In genomic region chr1:34663031-34663430, GRCh38 we compare ENCODE assay signal across 29 cellular contexts.
"Had no signal": no experiment of that assay in that cellular context is flagged by ENCODE, and none has a peak within 500 bp of the region (broad histone marks: within the 10 kb centered on the region; RNA-seq: fewer than 3 reads in every experiment).

No MANE protein-coding gene starts in this region.

- H3K36me3 ChIP-seq: breast epithelium, ovary, sigmoid colon, stomach, thyroid gland, upper lobe of left lung, vagina had no signal

- H3K36me3 Mint-ChIP-seq: activated naive CD4-positive, alpha-beta T cell treated with anti-CD3 and anti-CD28 coated beads, Interleukin-2, amount 50 U/mL, for 72 hours; stimulated activated naive B cell treated with anti-CD40 and anti-IgM and Interleukin-4, amounts not matched to agents 10 μg/mL and 1 μg/mL and 100 μg/mL, for 72 hours had no signal

- DNase-seq: activated CD4-positive, alpha-beta T cell treated with anti-CD3 and anti-CD28 coated beads for 36 hours; activated CD4-positive, CD25-positive, alpha-beta regulatory T cell; activated naive CD4-positive, alpha-beta T cell; activated T-cell treated with anti-CD3 and anti-CD28 coated beads for 4 hours; activated T-cell treated with anti-CD3 and anti-CD28 coated beads, Interleukin-2, amount 50 U/mL, for 72 hours; dermis blood vessel endothelial cell; effector CD8-positive, alpha-beta T cell; left cardiac atrium; mammary epithelial cell; ovary; sigmoid colon; stimulated activated CD4-positive, alpha-beta T cell treated with anti-CD3 and anti-CD28 coated beads, Interleukin-1b, Interleukin-23, amount 100 ng/mL, for 48 hours; stimulated activated naive B cell treated with anti-CD40 and anti-IgM and Interleukin-4, amounts not matched to agents 10 μg/mL and 1 μg/mL and 100 μg/mL, for 72 hours; stomach; T-helper 17 cell; T1000; thyroid gland; upper lobe of left lung had no signal

- H3K27ac ChIP-seq: breast epithelium, epithelial cell of prostate, ovary, sigmoid colon, stomach, thyroid gland, upper lobe of left lung, vagina had no signal

- ATAC-seq: activated CD4-positive, alpha-beta T cell treated with anti-CD3 and anti-CD28 coated beads for 36 hours; activated naive CD4-positive, alpha-beta T cell treated with anti-CD3 and anti-CD28 coated beads, Interleukin-2, amount 50 U/mL, for 72 hours; activated T-cell treated with anti-CD3 and anti-CD28 coated beads, Interleukin-2, amount 50 U/mL, for 72 hours; stimulated activated naive B cell treated with anti-CD40 and anti-IgM and Interleukin-4, amounts not matched to agents 10 μg/mL and 1 μg/mL and 100 μg/mL, for 72 hours; T-helper 17 cell had no signal

- H3K4me2 ChIP-seq: smooth muscle cell had no signal

- H3K9me3 ChIP-seq: breast epithelium, ovary, sigmoid colon, stomach, thyroid gland, upper lobe of left lung, vagina had no signal

- H3K27ac Mint-ChIP-seq: activated CD4-positive, alpha-beta T cell treated with anti-CD3 and anti-CD28 coated beads for 36 hours; activated T-cell treated with anti-CD3 and anti-CD28 coated beads, Interleukin-2, amount 50 U/mL, for 72 hours; nephron; progenitor cell of endocrine pancreas; stimulated activated naive B cell treated with anti-CD40 and anti-IgM and Interleukin-4, amounts not matched to agents 10 μg/mL and 1 μg/mL and 100 μg/mL, for 72 hours; T-helper 17 cell had no signal

- H3K4me1 Mint-ChIP-seq: activated CD4-positive, alpha-beta T cell treated with anti-CD3 and anti-CD28 coated beads for 36 hours; central memory CD8-positive, alpha-beta T cell; nephron; stimulated activated naive B cell treated with anti-CD40 and anti-IgM and Interleukin-4, amounts not matched to agents 10 μg/mL and 1 μg/mL and 100 μg/mL, for 72 hours; T-helper 17 cell had no signal

- H3K4me1 ChIP-seq: breast epithelium, sigmoid colon, stomach, thyroid gland, upper lobe of left lung, vagina had no signal

- H3K27me3 ChIP-seq: breast epithelium, ovary, sigmoid colon, thyroid gland, upper lobe of left lung, vagina had no signal

- H3K4me3 ChIP-seq: breast epithelium, ovary, sigmoid colon, smooth muscle cell, stomach, thyroid gland, upper lobe of left lung, vagina had no signal

- FAIRE-seq: endometrium, frontal cortex, keratinocyte had no signal

- H3K4me3 Mint-ChIP-seq: activated CD4-positive, alpha-beta T cell treated with anti-CD3 and anti-CD28 coated beads for 36 hours; activated T-cell treated with anti-CD3 and anti-CD28 coated beads, Interleukin-2, amount 50 U/mL, for 72 hours; central memory CD8-positive, alpha-beta T cell; nephron; stimulated activated naive B cell treated with anti-CD40 and anti-IgM and Interleukin-4, amounts not matched to agents 10 μg/mL and 1 μg/mL and 100 μg/mL, for 72 hours; T-helper 17 cell had no signal

- H3K9me3 Mint-ChIP-seq: activated naive CD4-positive, alpha-beta T cell treated with anti-CD3 and anti-CD28 coated beads, Interleukin-2, amount 50 U/mL, for 72 hours; activated T-cell treated with anti-CD3 and anti-CD28 coated beads, Interleukin-2, amount 50 U/mL, for 72 hours; central memory CD8-positive, alpha-beta T cell; nephron had no signal
